ENCODE assay signal across 20 cellular contexts in genomic region chr13:27000686-27001085, GRCh38.
"Had no signal": no experiment of that assay in that cellular context is flagged by ENCODE, and none has a peak within 500 bp of the region (broad histone marks: within the 10 kb centered on the region; RNA-seq: fewer than 3 reads in every experiment).

No MANE protein-coding gene starts in this region.

- H3K9me3 ChIP-seq: SK-N-SH had no signal

- ATAC-seq: HepG2 had no signal

- H3K27ac ChIP-seq: RWPE1 had no signal

- DNase-seq: IMR-90, Karpas-422, KG1, MM.1S, NCI-H1092 treated with DMSO at 0.1 percent for 48 hours, NCI-H1417, NCI-H1436 treated with DMSO at 0.1 percent for 48 hours, NCI-H1694, NCI-H187 treated with DMSO at 0.1 percent for 48 hours, NCI-H2029 treated with DMSO at 0.1 percent for 48 hours, NCI-H2171 treated with DMSO at 0.1 percent for 48 hours, NCI-H345, NCI-H446 treated with DMSO at 0.1 percent for 48 hours, NCI-H510A treated with DMSO at 0.1 percent for 48 hours, NCI-H526, SHP77, SK-N-SH, SW 1271 had no signal
